16 cellular contexts compared by ENCODE assay signal in genomic region chr4:146510942-146511341, GRCh38. TPM values are rescaled to one million over a fixed set of nuclear protein-coding genes. Genes with fewer than 3 reads are reported as not detected.
DNase-seq lines count a peak whose midpoint lies in the region; ATAC-seq and TF ChIP-seq lines count a peak whose summit lies in the region.
"Had no signal": no experiment of that assay in that cellular context is flagged by ENCODE, and none has a peak within 500 bp of the region (broad histone marks: within the 10 kb centered on the region; RNA-seq: fewer than 3 reads in every experiment).

No MANE protein-coding gene starts in this region.

- POLR2A ChIA-PET in activated CD4-positive, alpha-beta T cell treated with anti-CD3 and anti-CD28 coated beads for 36 hours (lab: Charles Lee): no interaction called here

- TF ChIP-seq CTCF in CD14-positive monocyte (IDR thresholded peaks at IDR 0.05) (peak; percentile 37), KMS-11 (conservative IDR thresholded peaks at IDR 0.05; ENCODE audit: low read depth, low read length) (0 out of 2 replicates have a peak, but pooled peaks have one; percentile 27), brain microvascular endothelial cell (IDR thresholded peaks at IDR 0.05; ENCODE audit: low read depth, low read length, missing control alignments) (peak; percentile 42), neural crest cell (conservative IDR thresholded peaks at IDR 0.05) (peak; percentile 30)

- H3K4me1 Mint-ChIP-seq in CD14-positive monocyte (peaks cover 9% of the 10 kb centered on the region), neural crest cell (peaks cover 10% of the 10 kb centered on the region)
- H3K4me1 Mint-ChIP-seq in activated CD4-positive, alpha-beta T cell treated with anti-CD3 and anti-CD28 coated beads for 36 hours: peaks cover 13% of the 10 kb centered on the region
- H3K4me1 Mint-ChIP-seq: immature natural killer cell had no signal

- H3K4me2 ChIP-seq in KMS-11: no peak overlapping the region

- CTCF ChIA-PET in activated CD4-positive, alpha-beta T cell treated with anti-CD3 and anti-CD28 coated beads for 36 hours (lab: Charles Lee): interaction anchor here (0.5 to 1.0 kb wide), 3 partner anchors 12 to 372 kb away, joined by 3 to 4 read pairs (median 3); no protein-coding TSS in a partner anchor

- H3K27ac Mint-ChIP-seq in CD14-positive monocyte (no peak overlapping the region), neural crest cell (ENCODE audit: unreplicated experiment) (no peak overlapping the region)
- no peak overlapping the region for H3K27ac Mint-ChIP-seq in activated CD4-positive, alpha-beta T cell treated with anti-CD3 and anti-CD28 coated beads for 36 hours
- H3K27ac Mint-ChIP-seq: activated naive CD4-positive, alpha-beta T cell treated with anti-CD3 and anti-CD28 coated beads, Interleukin-2, amount 50 U/mL, for 24 hours; immature natural killer cell; T-helper 2 cell treated with Interferon-gamma antibody and Interleukin-4, amounts not matched to agents 5 μg/mL and 100 μg/mL, for 36 hours had no signal

- DNase-seq in CD14-positive monocyte (ENCODE audit: low spot score) (no peak), brain microvascular endothelial cell (no peak), neural crest cell (ENCODE audit: low read depth, low spot score) (no peak), cerebellar nuclear complex (lab: John Stamatoyannopoulos, UW) (no peak), NCI-H187 (lab: John Stamatoyannopoulos, UW) (no peak)
- DNase-seq in activated CD4-positive, alpha-beta T cell treated with anti-CD3 and anti-CD28 coated beads for 36 hours: no peak
- DNase-seq: immature natural killer cell, left ventricle myocardium inferior, MM.1S, spleen, upper lobe of right lung had no signal

- no peaks in the 10 kb centered on the region for H3K79me2 ChIP-seq in KMS-11 (ENCODE audit: insufficient read depth, low read depth)

- H2AFZ ChIP-seq in KMS-11 (ENCODE audit: low read depth): no peak overlapping the region

- peaks cover 0 to 1% (median 0%) of the 10 kb centered on the region in 3 donors for H3K27me3 Mint-ChIP-seq in CD14-positive monocyte (ENCODE audit: low read depth in 3 of 3)
- H3K27me3 Mint-ChIP-seq in neural crest cell (ENCODE audit: low read depth): no peaks in the 10 kb centered on the region
- H3K27me3 Mint-ChIP-seq in activated CD4-positive, alpha-beta T cell treated with anti-CD3 and anti-CD28 coated beads for 36 hours: no peaks in the 10 kb centered on the region
- H3K27me3 Mint-ChIP-seq: activated naive CD4-positive, alpha-beta T cell treated with anti-CD3 and anti-CD28 coated beads, Interleukin-2, amount 50 U/mL, for 24 hours had no signal

- H3K4me1 ChIP-seq in KMS-11 (ENCODE audit: low read depth, poor library complexity, severe bottlenecking): no peaks in the 10 kb centered on the region
- H3K4me1 ChIP-seq: left ventricle myocardium inferior, spleen, upper lobe of right lung had no signal

- H3K4me3 Mint-ChIP-seq in CD14-positive monocyte (peak overlapping the region in 1 of 2 donors; percentile 28), neural crest cell (no peak overlapping the region)
- no peak overlapping the region for H3K4me3 Mint-ChIP-seq in activated CD4-positive, alpha-beta T cell treated with anti-CD3 and anti-CD28 coated beads for 36 hours
- H3K4me3 Mint-ChIP-seq: activated naive CD4-positive, alpha-beta T cell treated with anti-CD3 and anti-CD28 coated beads, Interleukin-2, amount 50 U/mL, for 24 hours; immature natural killer cell; T-helper 2 cell treated with Interferon-gamma antibody and Interleukin-4, amounts not matched to agents 5 μg/mL and 100 μg/mL, for 36 hours had no signal

- in situ Hi-C loops in brain microvascular endothelial cell (cut with HindIII; ENCODE audit: low pct_ligation_motif_present, low sequenced_read_pairs): no loop called here

- no peak overlapping the region for H3K4me3 ChIP-seq in KMS-11 (IDR thresholded peaks at IDR 0.05; ENCODE audit: insufficient read depth, low read depth, low read length)
- H3K4me3 ChIP-seq in brain microvascular endothelial cell (ENCODE audit: low read depth, low read length): no peak overlapping the region
- H3K4me3 ChIP-seq: left ventricle myocardium inferior, spleen, upper lobe of right lung had no signal

- H3K9me3 Mint-ChIP-seq in CD14-positive monocyte (no peaks in the 10 kb centered on the region), neural crest cell (no peaks in the 10 kb centered on the region)
- no peaks in the 10 kb centered on the region for H3K9me3 Mint-ChIP-seq in activated CD4-positive, alpha-beta T cell treated with anti-CD3 and anti-CD28 coated beads for 36 hours (ENCODE audit: low read depth)
- H3K9me3 Mint-ChIP-seq: activated naive CD4-positive, alpha-beta T cell treated with anti-CD3 and anti-CD28 coated beads, Interleukin-2, amount 50 U/mL, for 24 hours; immature natural killer cell; T-helper 2 cell treated with Interferon-gamma antibody and Interleukin-4, amounts not matched to agents 5 μg/mL and 100 μg/mL, for 36 hours had no signal

- peaks cover 45 to 46% of the 10 kb centered on the region in 2 donors for H3K36me3 Mint-ChIP-seq in CD14-positive monocyte
- peaks cover 10% of the 10 kb centered on the region for H3K36me3 Mint-ChIP-seq in neural crest cell (ENCODE audit: low read depth)
- H3K36me3 Mint-ChIP-seq in activated CD4-positive, alpha-beta T cell treated with anti-CD3 and anti-CD28 coated beads for 36 hours (ENCODE audit: low read depth): peaks cover 32% of the 10 kb centered on the region

- no peaks in the 10 kb centered on the region for H4K20me1 ChIP-seq in KMS-11 (ENCODE audit: insufficient read depth)

- no peak overlapping the region for H3K27ac ChIP-seq in KMS-11
- H3K27ac ChIP-seq in brain microvascular endothelial cell: no peak overlapping the region
- H3K27ac ChIP-seq: left ventricle myocardium inferior, spleen, upper lobe of right lung had no signal

- ATAC-seq in activated CD4-positive, alpha-beta T cell treated with anti-CD3 and anti-CD28 coated beads for 36 hours: no peak
- no peak for ATAC-seq in HG02870 (IDR thresholded peaks at IDR 0.05; ENCODE audit: unreplicated experiment)
- ATAC-seq: activated CD4-positive, CD25-positive, alpha-beta regulatory T cell treated with anti-CD3 and anti-CD28 coated beads, Interleukin-2, amount 50 U/mL, for 24 hours had no signal

- intact Hi-C loops in CD14-positive monocyte (cut with micrococcal nuclease): no loop called here
- intact Hi-C loops in activated CD4-positive, alpha-beta T cell treated with anti-CD3 and anti-CD28 coated beads for 36 hours (cut with DNase I, micrococcal nuclease): no loop called here

- no peaks in the 10 kb centered on the region; the same call in 1 of the 2 replicates for H3K36me3 ChIP-seq in KMS-11 (ENCODE audit: insufficient read depth)
- peaks cover 4% of the 10 kb centered on the region for H3K36me3 ChIP-seq in brain microvascular endothelial cell (replicated peaks)

- no peak overlapping the region for H3K9ac ChIP-seq in KMS-11

- H3K27me3 ChIP-seq in KMS-11 (ENCODE audit: insufficient read depth, low read depth) (no peaks in the 10 kb centered on the region), brain microvascular endothelial cell (replicated peaks) (no peaks in the 10 kb centered on the region)
- H3K27me3 ChIP-seq: spleen, upper lobe of right lung had no signal

RNA-seq across cellular contexts. Expression of gene SLC10A7, which starts 10.8 kb away (rescaled TPM):
- 1 to 10 TPM; 6.6 to 8.3 TPM for polyA plus RNA-seq in CD14-positive monocyte
- total RNA-seq in neural crest cell: 10.6 and 10.7 TPM in 2 replicates
- total RNA-seq in activated CD4-positive, alpha-beta T cell treated with anti-CD3 and anti-CD28 coated beads for 36 hours: 10 to 100 TPM; 16.5 to 19.2 TPM
